ENCODE assay signal across 11 cellular contexts in the genomic region with DNA sequence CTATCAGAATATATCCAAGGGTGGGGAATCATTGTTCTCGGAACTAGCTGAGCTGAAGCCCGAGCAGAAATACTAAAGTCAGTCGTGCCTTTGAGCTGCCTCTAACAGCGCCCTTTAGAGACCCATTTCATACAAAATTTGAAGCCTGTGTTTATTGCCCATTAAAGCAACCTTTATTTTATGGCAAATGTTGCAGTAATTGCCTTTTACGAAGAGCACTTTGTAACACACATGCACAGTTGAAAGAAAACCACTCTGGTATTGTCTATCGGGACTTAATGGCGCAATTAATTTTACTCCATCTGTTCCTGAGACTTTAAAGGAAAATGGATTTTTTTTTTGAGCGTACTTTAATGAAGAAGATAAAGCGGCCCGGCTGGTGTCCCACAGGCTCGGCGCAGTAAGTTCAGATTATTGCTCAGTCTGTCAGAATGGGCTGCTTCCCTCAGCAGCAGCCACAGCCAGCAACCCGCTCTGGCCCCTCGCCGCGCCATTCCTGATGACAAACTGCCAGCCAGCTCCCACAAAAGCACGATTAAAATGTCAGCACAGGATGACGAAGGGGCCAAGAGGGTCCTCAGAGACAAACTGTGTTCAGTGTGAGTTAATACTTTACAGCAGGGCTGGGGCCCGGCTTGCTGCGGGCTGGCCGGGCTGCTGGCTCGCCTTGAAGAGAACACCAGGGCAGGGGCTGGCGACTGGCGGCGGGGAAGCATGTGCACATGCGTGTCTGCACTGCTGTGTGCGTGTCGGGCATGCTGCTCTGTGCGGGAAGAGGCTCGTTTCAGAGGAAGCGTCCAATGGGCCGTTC.
DNase-seq lines count a peak whose midpoint lies in the region; ATAC-seq and TF ChIP-seq lines count a peak whose summit lies in the region.
"Had no signal": no experiment of that assay in that cellular context is flagged by ENCODE, and none has a peak within 500 bp of the region (broad histone marks: within the 10 kb centered on the region; RNA-seq: fewer than 3 reads in every experiment).

No MANE protein-coding gene starts in this region.

- H3K36me3 ChIP-seq in Karpas-422 (ENCODE audit: insufficient read depth, low read length) (no peaks in the 10 kb centered on the region; the same call in 1 of the 2 replicates), tibial artery (no peaks in the 10 kb centered on the region)

- H3K9me3 Mint-ChIP-seq in activated CD4-positive, alpha-beta T cell treated with anti-CD3 and anti-CD28 coated beads, Interleukin-2, amount 10 ng/mL, durations not matched to agents 24 days and 14 days, result peaks cover 11% of the 10 kb centered on the region
- H3K9me3 Mint-ChIP-seq: activated naive CD8-positive, alpha-beta T cell treated with anti-CD3 and anti-CD28 coated beads, Interleukin-2, amount 10 ng/mL, durations not matched to agents 7 days and 5 days had no signal

- H3K9me3 ChIP-seq in Karpas-422 (ENCODE audit: low read length) (no peaks in the 10 kb centered on the region), right cardiac atrium (ENCODE audit: control insufficient read depth, low read length) (no peaks in the 10 kb centered on the region), tibial artery (no peaks in the 10 kb centered on the region)
- H3K9me3 ChIP-seq: mucosa of descending colon had no signal

- no peak overlapping the region for H3K9ac ChIP-seq in Karpas-422 (ENCODE audit: low read length)

- peaks cover 4% of the 10 kb centered on the region for H3K27me3 Mint-ChIP-seq in activated CD4-positive, alpha-beta T cell treated with anti-CD3 and anti-CD28 coated beads, Interleukin-2, amount 10 ng/mL, durations not matched to agents 24 days and 14 days

- no peaks in the 10 kb centered on the region for H3K27me3 ChIP-seq in Karpas-422 (ENCODE audit: low read length)
- H3K27me3 ChIP-seq in right cardiac atrium (ENCODE audit: control insufficient read depth, insufficient read depth), result no peaks in the 10 kb centered on the region
- H3K27me3 ChIP-seq in tibial artery, result no peaks in the 10 kb centered on the region

- H3K4me3 ChIP-seq in Karpas-422 (ENCODE audit: low read length) (peak overlapping the region; percentile 46; the same call in 1 of the 2 replicates), right cardiac atrium (ENCODE audit: low read length) (no peak overlapping the region), tibial artery (peak overlapping the region; percentile 30 to 31)
- H3K4me3 ChIP-seq: mucosa of descending colon had no signal

- H3K9me2 ChIP-seq in Karpas-422 (replicated peaks; ENCODE audit: insufficient read depth, low read length), result no peaks in the 10 kb centered on the region

- ATAC-seq in right cardiac atrium (peak; percentile 82 to 93), GM18511 (IDR thresholded peaks at IDR 0.05; ENCODE audit: unreplicated experiment) (no peak)
- ATAC-seq: mucosa of descending colon had no signal

- H3K4me3 Mint-ChIP-seq in activated CD4-positive, alpha-beta T cell treated with anti-CD3 and anti-CD28 coated beads, Interleukin-2, amount 10 ng/mL, durations not matched to agents 24 days and 14 days, result no peak overlapping the region
- H3K4me3 Mint-ChIP-seq: activated naive CD8-positive, alpha-beta T cell treated with anti-CD3 and anti-CD28 coated beads, Interleukin-2, amount 10 ng/mL, durations not matched to agents 7 days and 5 days had no signal

- peaks cover 56% of the 10 kb centered on the region for H3K4me1 ChIP-seq in Karpas-422 (ENCODE audit: low read length)
- H3K4me1 ChIP-seq in right cardiac atrium (ENCODE audit: control insufficient read depth, insufficient read depth, low read length), result no peaks in the 10 kb centered on the region
- peaks cover 0 to 13% (median 0%) of the 10 kb centered on the region in 4 donors for H3K4me1 ChIP-seq in tibial artery

- intact Hi-C loops in right cardiac atrium (cut with DNase I), result no loop called here
- intact Hi-C loops in tibial artery (cut with DNase I; ENCODE audit: low total_unique reads), result no loop called here
- intact Hi-C loops in activated CD4-positive, alpha-beta T cell treated with anti-CD3 and anti-CD28 coated beads, Interleukin-2, amount 10 ng/mL, durations not matched to agents 24 days and 14 days (cut with micrococcal nuclease), result no loop called here

- DNase-seq in Karpas-422, result no peak
- DNase-seq in SK-N-DZ (ENCODE audit: low spot score), result peak; percentile 53
- peak; percentile 72 to 91 (median 90) for DNase-seq in right cardiac atrium
- peak in 1 of 2 donors; percentile 32 for DNase-seq in tibial artery
- no peak for DNase-seq in ACHN
- no peak for DNase-seq in activated CD4-positive, alpha-beta T cell treated with anti-CD3 and anti-CD28 coated beads, Interleukin-2, amount 10 ng/mL, durations not matched to agents 24 days and 14 days
- DNase-seq: activated naive CD8-positive, alpha-beta T cell treated with anti-CD3 and anti-CD28 coated beads, Interleukin-2, amount 10 ng/mL, durations not matched to agents 7 days and 5 days; mucosa of descending colon; stimulated activated CD4-positive, alpha-beta T cell treated with anti-CD3 and anti-CD28 coated beads, Interleukin-12 subunit alpha, Interleukin-12 subunit beta, amount 100 ng/mL, for 4 hours had no signal

- H3K27ac ChIP-seq in Karpas-422 (ENCODE audit: low read length) (peak overlapping the region; percentile 44; the same call in 1 of the 2 replicates), right cardiac atrium (ENCODE audit: low read length) (no peak overlapping the region), tibial artery (no peak overlapping the region)
- H3K27ac ChIP-seq: HL-60 had no signal

- no peak overlapping the region for H2AFZ ChIP-seq in Karpas-422 (ENCODE audit: low read length)

- peaks cover 4% of the 10 kb centered on the region; the same call in 1 of the 2 replicates for H4K20me1 ChIP-seq in Karpas-422 (ENCODE audit: insufficient read depth, low read depth, low read length)

- H3K27ac Mint-ChIP-seq in activated CD4-positive, alpha-beta T cell treated with anti-CD3 and anti-CD28 coated beads, Interleukin-2, amount 10 ng/mL, durations not matched to agents 24 days and 14 days, result no peak overlapping the region
- H3K27ac Mint-ChIP-seq: activated naive CD8-positive, alpha-beta T cell treated with anti-CD3 and anti-CD28 coated beads, Interleukin-2, amount 10 ng/mL, durations not matched to agents 7 days and 5 days had no signal

- WGBS in right cardiac atrium, result 61% methylated on average over 32 of the region's 32 CpGs

- TF ChIP-seq CTCF in tibial artery (IDR thresholded peaks at IDR 0.05), result no peak

- H3K4me1 Mint-ChIP-seq in activated CD4-positive, alpha-beta T cell treated with anti-CD3 and anti-CD28 coated beads, Interleukin-2, amount 10 ng/mL, durations not matched to agents 24 days and 14 days, result no peaks in the 10 kb centered on the region
- H3K4me1 Mint-ChIP-seq: activated naive CD8-positive, alpha-beta T cell treated with anti-CD3 and anti-CD28 coated beads, Interleukin-2, amount 10 ng/mL, durations not matched to agents 7 days and 5 days had no signal

- peak overlapping the region; percentile 57 for H3K4me2 ChIP-seq in Karpas-422 (ENCODE audit: low read depth, low read length, poor library complexity, severe bottlenecking)

- H3K36me3 Mint-ChIP-seq in activated CD4-positive, alpha-beta T cell treated with anti-CD3 and anti-CD28 coated beads, Interleukin-2, amount 10 ng/mL, durations not matched to agents 24 days and 14 days (ENCODE audit: low read depth), result no peaks in the 10 kb centered on the region
- H3K36me3 Mint-ChIP-seq: activated naive CD8-positive, alpha-beta T cell treated with anti-CD3 and anti-CD28 coated beads, Interleukin-2, amount 10 ng/mL, durations not matched to agents 7 days and 5 days had no signal

- no peaks in the 10 kb centered on the region for H3K79me2 ChIP-seq in Karpas-422 (ENCODE audit: low read length)

- in situ Hi-C loops in ACHN (cut with HindIII; ENCODE audit: low pct_ligation_motif_present, low pct_unique_long_range_greater_than_20kb, low sequenced_read_pairs), result no loop called here

Comparison
In these comparisons a context has a peak if more than half of its experiments do, and no peak if none do; other contexts are left out.
1. DNase-seq: peak in SK-N-DZ (single experiment) and right cardiac atrium (3 of 3); none in Karpas-422 (single experiment), ACHN (single experiment) and activated CD4-positive, alpha-beta T cell treated with anti-CD3 and anti-CD28 coated beads, Interleukin-2, amount 10 ng/mL, durations not matched to agents 24 days and 14 days (single experiment).